In the genomic region with DNA sequence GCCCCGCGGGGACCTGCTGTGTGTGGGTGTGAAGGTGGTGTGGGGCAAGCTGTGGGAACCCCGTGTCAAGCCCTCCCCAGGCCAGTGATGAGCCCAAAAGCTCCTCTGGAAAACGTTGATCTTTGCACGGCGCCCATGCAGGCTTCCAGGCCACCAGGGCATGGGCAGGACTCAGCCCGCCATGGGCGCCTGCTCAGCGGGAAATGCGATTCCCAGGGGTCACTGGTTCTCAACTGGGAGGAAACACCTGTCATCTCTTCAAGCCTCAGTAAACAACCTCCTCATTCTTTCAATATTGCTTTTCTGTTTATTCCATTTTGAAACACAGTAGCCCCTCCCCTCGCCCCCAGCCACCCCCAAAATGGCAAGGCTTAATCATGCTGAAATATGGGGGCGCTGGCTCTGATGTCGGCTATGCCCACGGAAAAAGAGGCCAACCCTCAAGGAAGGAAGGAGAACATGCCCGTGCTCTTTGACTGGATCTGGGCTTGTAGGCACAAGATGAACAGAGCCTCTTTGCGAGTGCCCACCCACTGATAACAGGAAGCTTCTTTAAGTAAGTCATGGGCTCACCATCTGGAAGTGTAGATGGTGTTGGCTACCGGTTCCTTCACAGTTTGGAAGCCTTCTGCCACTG, we compare ENCODE assay signal across 8 cellular contexts. TPM values are rescaled to one million over a fixed set of nuclear protein-coding genes. Genes with fewer than 3 reads are reported as not detected.
A peak's percentile ranks its signal among the peaks of the same experiment; 100 is the strongest.
DNase-seq lines count a peak whose midpoint lies in the region; ATAC-seq, FAIRE-seq and TF ChIP-seq lines count a peak whose summit lies in the region.

No MANE protein-coding gene starts in this region.

- H3K9me3 ChIP-seq in upper lobe of right lung, result no peaks in the 10 kb centered on the region

- no peak for TF ChIP-seq POLR2A in GM12892 (IDR thresholded peaks at IDR 0.05; ENCODE audit: low read depth, low read length)

- no peak for FAIRE-seq in GM12892 (lab: Jason Lieb, UNC)

- TF ChIP-seq CTCF in upper lobe of right lung (IDR thresholded peaks at IDR 0.05), result no peak

- ATAC-seq in HG03108 (IDR thresholded peaks at IDR 0.05; ENCODE audit: unreplicated experiment), result peak; percentile 49
- peak; percentile 9 for ATAC-seq in upper lobe of right lung

- peak overlapping the region; percentile 83 for H3K4me3 Mint-ChIP-seq in activated T-helper 1 cell treated with anti-CD3 and anti-CD28 coated beads, Interleukin-12 subunit alpha, Interleukin-12 subunit beta, Interleukin-2, Interleukin-4 antibody, amounts not matched to agents 30 ng/mL and 10 ng/mL and 1 ng/mL, durations not matched to agents 14 hours and 24 hours and 36 hours

- H3K27me3 Mint-ChIP-seq in activated T-helper 1 cell treated with anti-CD3 and anti-CD28 coated beads, Interleukin-12 subunit alpha, Interleukin-12 subunit beta, Interleukin-2, Interleukin-4 antibody, amounts not matched to agents 30 ng/mL and 10 ng/mL and 1 ng/mL, durations not matched to agents 14 hours and 24 hours and 36 hours (ENCODE audit: insufficient read depth), result no peaks in the 10 kb centered on the region

- no peaks in the 10 kb centered on the region for H3K4me1 ChIP-seq in upper lobe of right lung

- H3K9me3 Mint-ChIP-seq in activated T-helper 1 cell treated with anti-CD3 and anti-CD28 coated beads, Interleukin-12 subunit alpha, Interleukin-12 subunit beta, Interleukin-2, Interleukin-4 antibody, amounts not matched to agents 30 ng/mL and 10 ng/mL and 1 ng/mL, durations not matched to agents 14 hours and 24 hours and 36 hours, result no peaks in the 10 kb centered on the region

- H3K27me3 ChIP-seq in upper lobe of right lung, result no peaks in the 10 kb centered on the region

- peaks cover 77% of the 10 kb centered on the region for H3K4me1 Mint-ChIP-seq in activated T-helper 1 cell treated with anti-CD3 and anti-CD28 coated beads, Interleukin-12 subunit alpha, Interleukin-12 subunit beta, Interleukin-2, Interleukin-4 antibody, amounts not matched to agents 30 ng/mL and 10 ng/mL and 1 ng/mL, durations not matched to agents 14 hours and 24 hours and 36 hours (ENCODE audit: low read depth)

- intact Hi-C loops in activated T-helper 1 cell treated with anti-CD3 and anti-CD28 coated beads, Interleukin-12 subunit alpha, Interleukin-12 subunit beta, Interleukin-2, Interleukin-4 antibody, amounts not matched to agents 30 ng/mL and 10 ng/mL and 1 ng/mL, durations not matched to agents 14 hours and 24 hours and 36 hours (cut with micrococcal nuclease), result loop anchor here (1.0 to 10.0 kb wide), 10 partner anchors 8 to 1302 kb away; a partner anchor contains a TSS
- intact Hi-C loops in upper lobe of right lung (cut with DNase I), result no loop called here

- peaks cover 26% of the 10 kb centered on the region for H3K36me3 Mint-ChIP-seq in activated T-helper 1 cell treated with anti-CD3 and anti-CD28 coated beads, Interleukin-12 subunit alpha, Interleukin-12 subunit beta, Interleukin-2, Interleukin-4 antibody, amounts not matched to agents 30 ng/mL and 10 ng/mL and 1 ng/mL, durations not matched to agents 14 hours and 24 hours and 36 hours (ENCODE audit: low read depth)

- H3K36me3 ChIP-seq in upper lobe of right lung, result no peaks in the 10 kb centered on the region

- peak; percentile 35 for DNase-seq in stimulated activated CD4-positive, alpha-beta T cell treated with anti-CD3 and anti-CD28 coated beads, Interleukin-15, amount 100 ng/mL, for 24 hours
- no peak for DNase-seq in stimulated activated CD4-positive, alpha-beta T cell treated with anti-CD3 and anti-CD28 coated beads, Interleukin-1b, Interleukin-23, amount 100 ng/mL, for 48 hours
- no peak for DNase-seq in activated T-helper 1 cell treated with anti-CD3 and anti-CD28 coated beads, Interleukin-12 subunit alpha, Interleukin-12 subunit beta, Interleukin-2, Interleukin-4 antibody, amounts not matched to agents 30 ng/mL and 10 ng/mL and 1 ng/mL, durations not matched to agents 14 hours and 24 hours and 36 hours (ENCODE audit: low spot score)
- DNase-seq in upper lobe of right lung, result no peak
- no peak for DNase-seq in GM12892 (ENCODE audit: insufficient read length)
- DNase-seq in HCEC 1CT, result no peak
- no peak for DNase-seq in cerebellum (ENCODE audit: low spot score)

- H3K27ac ChIP-seq in upper lobe of right lung, result no peak overlapping the region

- peak overlapping the region; percentile 100 for H3K27ac Mint-ChIP-seq in activated T-helper 1 cell treated with anti-CD3 and anti-CD28 coated beads, Interleukin-12 subunit alpha, Interleukin-12 subunit beta, Interleukin-2, Interleukin-4 antibody, amounts not matched to agents 30 ng/mL and 10 ng/mL and 1 ng/mL, durations not matched to agents 14 hours and 24 hours and 36 hours

- H3K4me3 ChIP-seq in upper lobe of right lung, result no peak overlapping the region

RNA-seq across cellular contexts. Expression of a gene that starts 0.5 kb away (rescaled TPM):
- 80.7 and 81.0 TPM in 2 replicates for total RNA-seq in activated T-helper 1 cell treated with anti-CD3 and anti-CD28 coated beads, Interleukin-12 subunit alpha, Interleukin-12 subunit beta, Interleukin-2, Interleukin-4 antibody, amounts not matched to agents 30 ng/mL and 10 ng/mL and 1 ng/mL, durations not matched to agents 14 hours and 24 hours and 36 hours
- 2.5 TPM for total RNA-seq in upper lobe of right lung
- polyA plus RNA-seq in GM12892 (2012; ENCODE audit: missing spikeins), result 151 TPM
- total RNA-seq in cerebellum, result 0.36 TPM

Comparison
In these comparisons a context has a peak if more than half of its experiments do, and no peak if none do; other contexts are left out.
1. RNA of a gene that starts 0.5 kb away (total RNA-seq): 80.7 to 81.0 TPM in activated T-helper 1 cell treated with anti-CD3 and anti-CD28 coated beads, Interleukin-12 subunit alpha, Interleukin-12 subunit beta, Interleukin-2, Interleukin-4 antibody, amounts not matched to agents 30 ng/mL and 10 ng/mL and 1 ng/mL, durations not matched to agents 14 hours and 24 hours and 36 hours; 2.5 TPM in upper lobe of right lung (single experiment) and 0.36 TPM in cerebellum (single experiment); every median in the first group is over 10 times any median in the second.